In the genomic region with DNA sequence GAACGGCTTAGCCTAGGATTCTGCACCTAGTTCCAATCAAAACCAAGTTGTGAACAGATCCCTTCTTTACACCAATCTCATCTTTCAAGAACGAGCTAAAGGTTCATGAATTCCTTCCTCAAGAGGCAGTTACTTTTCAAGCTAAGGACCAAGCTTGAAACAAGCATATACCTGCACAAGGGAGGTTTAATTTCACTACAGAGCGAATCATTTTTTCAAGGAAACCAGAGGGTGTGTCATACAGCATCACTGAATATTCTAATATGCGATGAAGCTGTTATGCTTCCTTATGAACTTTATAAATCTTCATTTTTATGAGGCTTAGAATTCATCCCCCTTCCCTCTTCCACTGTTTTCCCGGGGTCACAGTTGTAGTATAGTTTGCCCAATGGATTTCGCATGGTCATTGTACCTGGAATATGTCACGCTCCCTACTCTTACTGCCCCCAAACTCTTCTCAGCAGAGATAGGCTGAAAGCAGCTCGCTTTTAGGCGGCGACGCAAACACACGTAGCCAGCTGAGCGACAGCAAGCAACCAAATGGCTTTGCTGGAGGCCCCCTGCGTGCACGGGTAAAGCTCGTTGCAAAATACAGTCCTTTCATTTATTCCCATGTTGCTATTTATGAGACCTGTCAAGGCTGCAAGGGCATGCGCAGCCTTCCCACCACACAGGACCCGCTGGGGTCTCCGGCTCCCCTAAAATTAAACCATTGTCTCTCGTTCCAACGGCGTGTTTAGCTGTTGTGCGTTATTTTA, we compare ENCODE assay signal across 8 cellular contexts. TPM values are rescaled to one million over a fixed set of nuclear protein-coding genes. Genes with fewer than 3 reads are reported as not detected.
DNase-seq lines count a peak whose midpoint lies in the region; ATAC-seq and TF ChIP-seq lines count a peak whose summit lies in the region.

No MANE protein-coding gene starts in this region.

- POLR2A ChIA-PET in GM10248 (lab: Yijun Ruan, JAX): no interaction called here

- no peak for TF ChIP-seq CTCF in GM10248 (IDR thresholded peaks at IDR 0.05; ENCODE audit: control extremely low read depth, extremely low read depth, low read depth, missing control alignments)
- no peak for TF ChIP-seq CTCF in VCaP (conservative IDR thresholded peaks at IDR 0.05)

- CTCF ChIA-PET in GM10248 (lab: Yijun Ruan, JAX): interaction anchor here (0.9 to 3.0 kb wide), 5 partner anchors 12 to 226 kb away, joined by 3 to 12 read pairs (median 4); no protein-coding TSS in a partner anchor

- peak overlapping the region; percentile 85 for H3K27ac ChIP-seq in VCaP

- DNase-seq in GM10248 (ENCODE audit: extremely low spot score) (peak; percentile 50), NCI-H1694 treated with DMSO at 0.1 percent for 48 hours (lab: John Stamatoyannopoulos, UW) (peak; percentile 76), cerebellum (ENCODE audit: low spot score) (peak; percentile 43), left kidney (ENCODE audit: low read depth, low spot score) (peak; percentile 81), NCI-H1436 treated with DMSO at 0.1 percent for 48 hours (lab: John Stamatoyannopoulos, UW) (no peak)
- DNase-seq in stimulated activated CD4-positive, alpha-beta T cell treated with anti-CD3 and anti-CD28 coated beads, Interleukin-4, amount 100 ng/mL, for 4 hours: peak; percentile 26 to 33

- ATAC-seq in HG02852 (IDR thresholded peaks at IDR 0.05; ENCODE audit: unreplicated experiment): peak; percentile 30

RNA-seq across cellular contexts. Expression of a gene that starts 0.8 kb away (rescaled TPM):
- total RNA-seq in cerebellum: 39.8 TPM

RNA-seq across cellular contexts. Expression of a gene that starts 1.1 kb away (rescaled TPM):
- total RNA-seq in cerebellum: 24.7 TPM
